ENCODE assay signal across 17 cellular contexts in genomic region chr4:90495211-90495610, GRCh38.
DNase-seq lines count a peak whose midpoint lies in the region; ATAC-seq and TF ChIP-seq lines count a peak whose summit lies in the region.
"Had no signal": no experiment of that assay in that cellular context is flagged by ENCODE, and none has a peak within 500 bp of the region (broad histone marks: within the 10 kb centered on the region; RNA-seq: fewer than 3 reads in every experiment).

No MANE protein-coding gene starts in this region.

- ATAC-seq in GM18868 (IDR thresholded peaks at IDR 0.05; ENCODE audit: unreplicated experiment), result no peak
- ATAC-seq in GM18505 (IDR thresholded peaks at IDR 0.05; ENCODE audit: unreplicated experiment), result no peak
- no peak for ATAC-seq in activated CD4-positive, CD25-positive, alpha-beta regulatory T cell treated with anti-CD3 and anti-CD28 coated beads, Interleukin-2, amount 50 U/mL, for 24 hours

- H3K4me3 ChIP-seq in adrenal gland, result no peak overlapping the region
- H3K4me3 ChIP-seq: MG63, SJSA1 had no signal

- H3K4me1 ChIP-seq in adrenal gland (replicated peaks in 1 of 2), result no peaks in the 10 kb centered on the region
- H3K4me1 ChIP-seq: SJSA1 had no signal

- TF ChIP-seq POLR2A in GM18505 (IDR thresholded peaks at IDR 0.05; ENCODE audit: borderline replicate concordance, extremely low read depth, insufficient read depth, insufficient read length) (no peak), adrenal gland (IDR thresholded peaks at IDR 0.05) (no peak)

- H3K27me3 ChIP-seq in adrenal gland, result no peaks in the 10 kb centered on the region
- H3K27me3 ChIP-seq: MG63, SJSA1 had no signal

- H3K36me3 ChIP-seq in adrenal gland (replicated peaks in 1 of 2), result no peaks in the 10 kb centered on the region
- H3K36me3 ChIP-seq: MG63, SJSA1 had no signal

- WGBS in adrenal gland, 4 donors, result 38 to 59% (median 47%) methylated on average over 1 of the region's 1 CpG

- no peaks in the 10 kb centered on the region for H3K9me3 ChIP-seq in adrenal gland (replicated peaks in 1 of 3)
- H3K9me3 ChIP-seq: MG63, SJSA1 had no signal

- DNase-seq in DMS 273 (lab: John Stamatoyannopoulos, UW; ENCODE audit: unreplicated experiment) (peak; percentile 81), NCI-H1417 treated with DMSO at 0.1 percent for 48 hours (lab: John Stamatoyannopoulos, UW) (peak; percentile 44), NCI-H524 (lab: John Stamatoyannopoulos, UW) (peak; percentile 55 to 83), adrenal gland (no peak)
- DNase-seq: DND-41, GF-D8, HFFc6, MG63, NCI-H1092, NCI-H1930, NCI-H226 had no signal

- TF ChIP-seq CTCF in VCaP (conservative IDR thresholded peaks at IDR 0.05) (no peak), adrenal gland (IDR thresholded peaks at IDR 0.05) (no peak)

- intact Hi-C loops in adrenal gland (cut with DNase I), result no loop called here

- H3K27ac ChIP-seq in VCaP (peak overlapping the region; percentile 50), adrenal gland (no peak overlapping the region)
- H3K27ac ChIP-seq: C4-2B, SJSA1 had no signal

Comparison
In these comparisons a context has a peak if more than half of its experiments do, and no peak if none do; other contexts are left out.
1. DNase-seq: peak in DMS 273 (single experiment), NCI-H1417 treated with DMSO at 0.1 percent for 48 hours (single experiment) and NCI-H524 (2 of 2); none in adrenal gland (0 of 7).